30 cellular contexts compared by ENCODE assay signal in genomic region chr4:124123181-124123580, GRCh38.
"Had no signal": no experiment of that assay in that cellular context is flagged by ENCODE, and none has a peak within 500 bp of the region (broad histone marks: within the 10 kb centered on the region; RNA-seq: fewer than 3 reads in every experiment).

No MANE protein-coding gene starts in this region.

- H3K27me3 ChIP-seq: MG63, SJCRH30 had no signal

- H3K27ac ChIP-seq: SJCRH30, SK-N-MC, WERI-Rb-1 had no signal

- H3K4me1 ChIP-seq: SJCRH30 had no signal

- DNase-seq: activated CD4-positive, alpha-beta T cell treated with anti-CD3 and anti-CD28 coated beads for 1 hour; activated CD4-positive, alpha-beta T cell treated with anti-CD3 and anti-CD28 coated beads, Interleukin-2, amount 10 ng/mL, durations not matched to agents 7 days and 5 days; activated CD4-positive, alpha-beta T cell treated with anti-CD3 and anti-CD28 coated beads, Interleukin-2, amount 50 U/mL, for 48 hours; activated CD4-positive, CD25-positive, alpha-beta regulatory T cell; activated CD8-positive, alpha-beta T cell treated with anti-CD3 and anti-CD28 coated beads, Interleukin-2, amount 10 ng/mL, durations not matched to agents 7 days and 5 days; activated gamma-delta T cell; activated naive CD4-positive, alpha-beta T cell treated with Interleukin-2 at 50 U/mL for 16 hours; activated T-cell treated with anti-CD3 and anti-CD28 coated beads, Interleukin-2, amount 50 U/mL, for 24 hours; amniotic stem cell; aorta; Karpas-422; KBM-7; MG63; NCI-H1048; NCI-H1105 treated with DMSO at 0.1 percent for 48 hours; NCI-H1436; NCI-H1694; NCI-H1930; NCI-H2081 treated with DMSO at 0.1 percent for 48 hours; NCI-H226; NCI-H446 treated with DMSO at 0.1 percent for 48 hours; NCI-H524; NCI-H69; NCI-H82; SHP77; SJCRH30; T1000; WERI-Rb-1 had no signal

- H3K36me3 ChIP-seq: MG63, WERI-Rb-1 had no signal

- ATAC-seq: activated CD8-positive, alpha-beta T cell treated with anti-CD3 and anti-CD28 coated beads, Interleukin-2, amount 10 ng/mL, durations not matched to agents 7 days and 5 days; Panc1 had no signal

- H3K4me3 ChIP-seq: MG63, SJCRH30, SK-N-MC had no signal
